Comparison of ENCODE assay signal across 8 cellular contexts in genomic region chr3:150602426-150603089, GRCh38. TPM values are rescaled to one million over a fixed set of nuclear protein-coding genes. Genes with fewer than 3 reads are reported as not detected.
DNase-seq lines count a peak whose midpoint lies in the region; ATAC-seq and TF ChIP-seq lines count a peak whose summit lies in the region.

No MANE protein-coding gene starts in this region.

- no peaks in the 10 kb centered on the region for H3K27me3 Mint-ChIP-seq in stimulated activated memory B cell treated with anti-CD40 and anti-IgM and Interleukin-4, amounts not matched to agents 10 μg/mL and 1 μg/mL and 100 μg/mL, for 72 hours

- TF ChIP-seq CTCF in WI38 (IDR thresholded peaks at IDR 0.05; ENCODE audit: low read depth, low read length): no peak
- TF ChIP-seq CTCF in right atrium auricular region (IDR thresholded peaks at IDR 0.05): no peak

- H3K4me3 ChIP-seq in WI38 (ENCODE audit: low read depth, low read length): peak overlapping the region; percentile 76
- H3K4me3 ChIP-seq in right atrium auricular region: peak overlapping the region; percentile 71 to 78

- peak overlapping the region; percentile 94 for H3K27ac Mint-ChIP-seq in stimulated activated memory B cell treated with anti-CD40 and anti-IgM and Interleukin-4, amounts not matched to agents 10 μg/mL and 1 μg/mL and 100 μg/mL, for 72 hours

- no peaks in the 10 kb centered on the region for H3K9me3 Mint-ChIP-seq in stimulated activated memory B cell treated with anti-CD40 and anti-IgM and Interleukin-4, amounts not matched to agents 10 μg/mL and 1 μg/mL and 100 μg/mL, for 72 hours

- H3K27ac ChIP-seq in right atrium auricular region: peak overlapping the region; percentile 96 to 98

- ATAC-seq in HG02943 (IDR thresholded peaks at IDR 0.05; ENCODE audit: low read depth, unreplicated experiment): peak; percentile 5
- peak; percentile 0 for ATAC-seq in stimulated activated memory B cell treated with anti-CD40 and anti-IgM and Interleukin-4, amounts not matched to agents 10 μg/mL and 1 μg/mL and 100 μg/mL, for 72 hours

- H3K4me3 Mint-ChIP-seq in stimulated activated memory B cell treated with anti-CD40 and anti-IgM and Interleukin-4, amounts not matched to agents 10 μg/mL and 1 μg/mL and 100 μg/mL, for 72 hours: peak overlapping the region; percentile 88

- H3K4me1 ChIP-seq in right atrium auricular region: peaks cover 0 to 54% of the 10 kb centered on the region in 2 donors

- H3K36me3 Mint-ChIP-seq in stimulated activated memory B cell treated with anti-CD40 and anti-IgM and Interleukin-4, amounts not matched to agents 10 μg/mL and 1 μg/mL and 100 μg/mL, for 72 hours: peaks cover 44% of the 10 kb centered on the region

- peak; percentile 45 for DNase-seq in NCI-H1092 treated with DMSO at 0.1 percent for 48 hours (lab: John Stamatoyannopoulos, UW)
- DNase-seq in NCI-H1092 (lab: John Stamatoyannopoulos, UW): no peak
- no peak for DNase-seq in right atrium auricular region (ENCODE audit: low spot score)
- no peak for DNase-seq in amniotic stem cell (lab: John Stamatoyannopoulos, UW)
- no peak for DNase-seq in SIG-M5 (lab: John Stamatoyannopoulos, UW)

- no peaks in the 10 kb centered on the region for H3K27me3 ChIP-seq in right atrium auricular region

- H3K4me1 Mint-ChIP-seq in stimulated activated memory B cell treated with anti-CD40 and anti-IgM and Interleukin-4, amounts not matched to agents 10 μg/mL and 1 μg/mL and 100 μg/mL, for 72 hours: peaks cover 66% of the 10 kb centered on the region

- H3K36me3 ChIP-seq in right atrium auricular region: no peaks in the 10 kb centered on the region

- H3K9me3 ChIP-seq in right atrium auricular region: no peaks in the 10 kb centered on the region

RNA-seq across cellular contexts. Expression of gene SELENOT, which starts 0.6 kb away (rescaled TPM):
- total RNA-seq in right atrium auricular region: 100 to 1,000 TPM in 1 of 2 donors, 10 to 100 TPM in 1; 73.6 to 137 TPM

RNA-seq across cellular contexts. Expression of gene EIF2A, which starts 56.0 kb away (rescaled TPM):
- total RNA-seq in right atrium auricular region: 100 to 1,000 TPM in 1 of 2 donors, 10 to 100 TPM in 1; 86.7 to 112 TPM

RNA-seq across cellular contexts. Expression of gene SERP1, which starts 56.3 kb away (rescaled TPM):
- total RNA-seq in right atrium auricular region: 100 to 1,000 TPM in 1 of 2 donors, 10 to 100 TPM in 1; 96.8 to 102 TPM
